Comparison of ENCODE assay signal across 8 cellular contexts in genomic region chr17:46265972-46266655, GRCh38. TPM values are rescaled to one million over a fixed set of nuclear protein-coding genes. Genes with fewer than 3 reads are reported as not detected.
DNase-seq lines count a peak whose midpoint lies in the region; ATAC-seq and TF ChIP-seq lines count a peak whose summit lies in the region.
"Not testable (repeated sequence)": the region's sequence is repeated elsewhere in the genome, so short reads cannot be mapped to it uniquely, and the experiment has no call there.

No MANE protein-coding gene starts in this region.

- H3K27me3 ChIP-seq in CD8-positive, alpha-beta memory T cell (ENCODE audit: insufficient read depth, low read length, poor library complexity, severe bottlenecking); endocrine pancreas (ENCODE audit: control insufficient read depth, insufficient read depth, low read length); suprapubic skin: not testable (repeated sequence)
- H3K27me3 ChIP-seq in GM23338 (ENCODE audit: insufficient read depth) (peaks cover 92% of the 10 kb centered on the region), iPS-20b (ENCODE audit: insufficient read depth, low read length) (peaks cover 46% of the 10 kb centered on the region)

- peaks cover 35% of the 10 kb centered on the region for H3K4me1 ChIP-seq in CD8-positive, alpha-beta memory T cell (ENCODE audit: insufficient read depth, low read length)
- H3K4me1 ChIP-seq in GM23338 (ENCODE audit: insufficient read depth) (peaks cover 21% of the 10 kb centered on the region), suprapubic skin (peaks cover 15% of the 10 kb centered on the region)
- H3K4me1 ChIP-seq in endocrine pancreas (ENCODE audit: control insufficient read depth, insufficient read depth, low read length); iPS-20b (ENCODE audit: insufficient read depth, low read length): not testable (repeated sequence)

- H3K9ac ChIP-seq in endocrine pancreas (ENCODE audit: control insufficient read depth, insufficient read depth, low read length), result peak overlapping the region; percentile 89
- H3K9ac ChIP-seq in iPS-20b (ENCODE audit: low read depth, low read length), result peak overlapping the region; percentile 74; the same call in 1 of the 2 replicates

- H3K9me2 ChIP-seq in GM23338 (ENCODE audit: insufficient read depth), result not testable (repeated sequence)

- H3K79me2 ChIP-seq in GM23338 (replicated peaks; ENCODE audit: insufficient read depth), result not testable (repeated sequence)

- peak overlapping the region; percentile 69 for H3K4me3 ChIP-seq in CD8-positive, alpha-beta memory T cell (ENCODE audit: low read length)
- H3K4me3 ChIP-seq in GM23338 (peak overlapping the region; percentile 95), endocrine pancreas (ENCODE audit: control insufficient read depth, insufficient read depth, low read length) (peak overlapping the region; percentile 9), iPS-20b (ENCODE audit: low read length) (peak overlapping the region; percentile 80), suprapubic skin (peak overlapping the region; percentile 73)

- not testable (repeated sequence) for H3K36me3 Mint-ChIP-seq in CD8-positive, alpha-beta memory T cell; GM23338 (ENCODE audit: low read depth); activated naive CD4-positive, alpha-beta T cell treated with anti-CD3 and anti-CD28 coated beads for 36 hours (ENCODE audit: low read depth); neural crest cell (ENCODE audit: low read depth)

- ATAC-seq in GM23338, result peak; percentile 27

- peak overlapping the region; percentile 100 for H3K4me2 ChIP-seq in GM23338

- 27% methylated on average over 24 of the region's 24 CpGs for WGBS in suprapubic skin

- peak in 1 of 5 donors; percentile 52 for DNase-seq in CD8-positive, alpha-beta memory T cell
- DNase-seq in GM23338 (ENCODE audit: low spot score) (peak; percentile 65), NCI-H2227 (lab: John Stamatoyannopoulos, UW; ENCODE audit: unreplicated experiment) (peak; percentile 57)
- peak; percentile 41 for DNase-seq in activated naive CD4-positive, alpha-beta T cell treated with anti-CD3 and anti-CD28 coated beads for 36 hours
- not testable (repeated sequence) for DNase-seq in neural crest cell (ENCODE audit: low read depth, low spot score); suprapubic skin (ENCODE audit: low spot score in 2 of 2)

- TF ChIP-seq CTCF in GM23338 (conservative IDR thresholded peaks at IDR 0.05; ENCODE audit: low read depth in 2 of 2); neural crest cell (conservative IDR thresholded peaks at IDR 0.05); suprapubic skin (IDR thresholded peaks at IDR 0.05): not testable (repeated sequence)

- peaks cover 0 to 16% of the 10 kb centered on the region in 2 donors for H3K27me3 Mint-ChIP-seq in CD8-positive, alpha-beta memory T cell
- H3K27me3 Mint-ChIP-seq in GM23338 (ENCODE audit: insufficient read depth, low read depth, poor library complexity), result peaks cover 61% of the 10 kb centered on the region
- H3K27me3 Mint-ChIP-seq in activated naive CD4-positive, alpha-beta T cell treated with anti-CD3 and anti-CD28 coated beads for 36 hours (ENCODE audit: low read depth), result peaks cover 18% of the 10 kb centered on the region
- H3K27me3 Mint-ChIP-seq in neural crest cell (ENCODE audit: low read depth), result peaks cover 72% of the 10 kb centered on the region

- H3K9me3 Mint-ChIP-seq in CD8-positive, alpha-beta memory T cell; GM23338; activated naive CD4-positive, alpha-beta T cell treated with anti-CD3 and anti-CD28 coated beads for 36 hours; neural crest cell: not testable (repeated sequence)

- not testable (repeated sequence) for H3K9me3 ChIP-seq in CD8-positive, alpha-beta memory T cell (ENCODE audit: low read length); endocrine pancreas (ENCODE audit: control insufficient read depth, low read length); iPS-20b (ENCODE audit: insufficient read depth, low read depth, low read length); suprapubic skin

- H2AFZ ChIP-seq in GM23338, result peak overlapping the region; percentile 99

- POLR2A ChIA-PET in CD8-positive, alpha-beta memory T cell (lab: Charles Lee), result interaction anchor here (0.6 to 0.9 kb wide), 2 partner anchors 75 to 204 kb away, joined by 3 to 8 read pairs; no protein-coding TSS in a partner anchor

- peaks cover 28 to 39% (median 33%) of the 10 kb centered on the region in 3 donors for H3K4me1 Mint-ChIP-seq in CD8-positive, alpha-beta memory T cell
- peaks cover 12% of the 10 kb centered on the region for H3K4me1 Mint-ChIP-seq in GM23338
- peaks cover 28% of the 10 kb centered on the region for H3K4me1 Mint-ChIP-seq in activated naive CD4-positive, alpha-beta T cell treated with anti-CD3 and anti-CD28 coated beads for 36 hours (ENCODE audit: low read depth)
- peaks cover 13% of the 10 kb centered on the region for H3K4me1 Mint-ChIP-seq in neural crest cell

- TF ChIP-seq EP300 in suprapubic skin (IDR thresholded peaks at IDR 0.05), result not testable (repeated sequence)

- peaks cover 30% of the 10 kb centered on the region for H3F3A ChIP-seq in GM23338 (replicated peaks; ENCODE audit: low read depth)

- peak overlapping the region; percentile 79 to 93 (median 88) for H3K4me3 Mint-ChIP-seq in CD8-positive, alpha-beta memory T cell
- peak overlapping the region; percentile 69 for H3K4me3 Mint-ChIP-seq in GM23338
- peak overlapping the region; percentile 81 for H3K4me3 Mint-ChIP-seq in activated naive CD4-positive, alpha-beta T cell treated with anti-CD3 and anti-CD28 coated beads for 36 hours
- H3K4me3 Mint-ChIP-seq in neural crest cell, result peak overlapping the region; percentile 89

- peak overlapping the region; percentile 78 to 94 (median 86) for H3K27ac Mint-ChIP-seq in CD8-positive, alpha-beta memory T cell
- H3K27ac Mint-ChIP-seq in GM23338; activated naive CD4-positive, alpha-beta T cell treated with anti-CD3 and anti-CD28 coated beads for 36 hours: not testable (repeated sequence)
- H3K27ac Mint-ChIP-seq in neural crest cell (ENCODE audit: unreplicated experiment), result peak overlapping the region; percentile 64

- CTCF ChIA-PET in CD8-positive, alpha-beta memory T cell (lab: Charles Lee), result interaction anchor here (0.8 kb wide), 1 partner anchor 658 kb away, joined by 3 read pairs; no protein-coding TSS in a partner anchor
- CTCF ChIA-PET in activated naive CD4-positive, alpha-beta T cell treated with anti-CD3 and anti-CD28 coated beads for 36 hours (lab: Charles Lee), result not testable (repeated sequence)

- peak overlapping the region; percentile 67 for H3K27ac ChIP-seq in CD8-positive, alpha-beta memory T cell (ENCODE audit: low read depth, low read length)
- not testable (repeated sequence) for H3K27ac ChIP-seq in GM23338 (ENCODE audit: low read depth); iPS-20b (ENCODE audit: low read length)
- peak overlapping the region; percentile 92 for H3K27ac ChIP-seq in suprapubic skin

- not testable (repeated sequence) for H3K36me3 ChIP-seq in CD8-positive, alpha-beta memory T cell (ENCODE audit: insufficient read depth, low read length); GM23338 (ENCODE audit: insufficient read depth); endocrine pancreas (ENCODE audit: control insufficient read depth, insufficient read depth, low read length); iPS-20b (ENCODE audit: insufficient read depth, low read depth, low read length); suprapubic skin

- intact Hi-C loops in activated naive CD4-positive, alpha-beta T cell treated with anti-CD3 and anti-CD28 coated beads for 36 hours (cut with micrococcal nuclease), result not testable (repeated sequence)

- TF ChIP-seq POLR2A in suprapubic skin (IDR thresholded peaks at IDR 0.05), result not testable (repeated sequence)

- peaks cover 22% of the 10 kb centered on the region for H4K20me1 ChIP-seq in GM23338 (replicated peaks; ENCODE audit: insufficient read depth)

TF ChIP-seq in GM23338, 12 proteins besides CTCF, POLR2A, EP300 and RAD21:
- peak; percentile 89 for TF ChIP-seq EZH2 (IDR thresholded peaks at IDR 0.05; ENCODE audit: low read depth, unreplicated experiment)

RNA-seq across cellular contexts. Expression of gene LRRC37A, which starts 28.8 kb away (rescaled TPM):
- 1 to 10 TPM; 2.4 to 2.5 TPM for total RNA-seq in CD8-positive, alpha-beta memory T cell
- polyA plus RNA-seq in CD8-positive, alpha-beta memory T cell, result 1.1 TPM
- 4.2 and 4.7 TPM in 2 replicates for total RNA-seq in GM23338 (2014; rRNA removed; shearing (Covaris generic))
- 1.9 and 2.6 TPM in 2 replicates for polyA plus RNA-seq in GM23338 (2016; fragmentation: Nextera tagmentation; extraction: Ambion mirVana)
- total RNA-seq in activated naive CD4-positive, alpha-beta T cell treated with anti-CD3 and anti-CD28 coated beads for 36 hours, result 1 to 10 TPM; 2.4 to 3.5 TPM
- 2.9 and 3.6 TPM in 2 replicates for total RNA-seq in neural crest cell
- 1 to 10 TPM; 2.1 to 9.4 (median 5.3) TPM for total RNA-seq in suprapubic skin

Comparison
In these comparisons a context has a peak if more than half of its experiments do, and no peak if none do; other contexts are left out.
1. H3K4me3 ChIP-seq: peak in every context shown above with its lines; median percentile 95 in GM23338; 80 in iPS-20b; 73 in suprapubic skin; 69 in CD8-positive, alpha-beta memory T cell; 9 in endocrine pancreas.